ENCODE assay signal across 9 cellular contexts in the genomic region with DNA sequence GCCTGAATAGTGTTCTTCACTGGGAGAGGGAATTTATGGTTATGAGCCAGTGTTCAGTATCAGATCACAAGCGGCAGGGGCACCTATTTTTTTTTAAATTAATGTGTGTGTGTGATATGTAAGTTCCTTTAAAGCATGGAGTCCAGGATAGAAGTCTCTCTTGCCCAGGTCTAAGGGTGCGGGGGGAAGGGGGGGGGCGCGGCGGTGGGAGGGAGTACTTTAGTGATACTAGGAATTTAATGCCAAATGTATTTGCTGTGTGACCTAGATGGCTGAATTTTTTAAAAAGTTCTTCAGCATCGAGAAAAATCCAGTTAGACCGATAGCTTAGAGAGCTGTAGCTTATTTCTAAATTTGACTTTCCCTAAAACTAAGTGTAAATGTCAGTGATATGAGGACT. TPM values are rescaled to one million over a fixed set of nuclear protein-coding genes. Genes with fewer than 3 reads are reported as not detected.
DNase-seq lines count a peak whose midpoint lies in the region; ATAC-seq and TF ChIP-seq lines count a peak whose summit lies in the region.
"Had no signal": no experiment of that assay in that cellular context is flagged by ENCODE, and none has a peak within 500 bp of the region (broad histone marks: within the 10 kb centered on the region; RNA-seq: fewer than 3 reads in every experiment).

No MANE protein-coding gene starts in this region.

- no peaks in the 10 kb centered on the region for H3K9me3 ChIP-seq in CD4-positive, CD25-positive, alpha-beta regulatory T cell (ENCODE audit: control insufficient read depth in 2 of 2, low read length in 2 of 2)
- H3K9me3 ChIP-seq in HUES64 (ENCODE audit: insufficient read depth, low read depth, low read length): no peaks in the 10 kb centered on the region

- peaks cover 0 to 24% (median 14%) of the 10 kb centered on the region in 4 donors for H3K4me1 Mint-ChIP-seq in CD4-positive, CD25-positive, alpha-beta regulatory T cell
- H3K4me1 Mint-ChIP-seq in endothelial cell (ENCODE audit: unreplicated experiment) (peaks cover 42% of the 10 kb centered on the region), nephron (peaks cover 28% of the 10 kb centered on the region)

- H3K9me3 Mint-ChIP-seq in CD4-positive, CD25-positive, alpha-beta regulatory T cell: peaks cover 0 to 3% (median 0%) of the 10 kb centered on the region in 7 donors
- H3K9me3 Mint-ChIP-seq in endothelial cell (ENCODE audit: unreplicated experiment) (no peaks in the 10 kb centered on the region), nephron (no peaks in the 10 kb centered on the region)

- no peak overlapping the region for H3K27ac ChIP-seq in CD4-positive, CD25-positive, alpha-beta regulatory T cell (ENCODE audit: insufficient read depth, low read length, poor library complexity, severe bottlenecking)
- H3K27ac ChIP-seq in HUES64 (ENCODE audit: low read depth, low read length): no peak overlapping the region

- H3K27ac Mint-ChIP-seq in CD4-positive, CD25-positive, alpha-beta regulatory T cell: no peak overlapping the region
- peak overlapping the region; percentile 95 for H3K27ac Mint-ChIP-seq in endothelial cell (ENCODE audit: unreplicated experiment)
- peak overlapping the region; percentile 15 to 74 (median 42) for H3K27ac Mint-ChIP-seq in nephron

- ATAC-seq in CD4-positive, CD25-positive, alpha-beta regulatory T cell (ENCODE audit: low read depth in 2 of 2): no peak
- ATAC-seq in HG02870 (IDR thresholded peaks at IDR 0.05; ENCODE audit: unreplicated experiment): no peak

- no peak overlapping the region for H3K9ac ChIP-seq in HUES64 (ENCODE audit: low read depth, low read length)

- no peak for DNase-seq in CD4-positive, CD25-positive, alpha-beta regulatory T cell
- DNase-seq in endothelial cell (ENCODE audit: low spot score) (no peak), H4 (ENCODE audit: low spot score) (no peak), DMS79 treated with DMSO at 0.1 percent for 48 hours (lab: John Stamatoyannopoulos, UW) (no peak), C1 segment of cervical spinal cord (lab: John Stamatoyannopoulos, UW) (no peak)
- DNase-seq: activated effector memory CD4-positive, alpha-beta T cell treated with Interleukin-2 at 50 U/mL for 16 hours had no signal

- WGBS in HUES64: 83% methylated on average over 7 of the region's 7 CpGs

- peaks cover 65% of the 10 kb centered on the region for H3K27me3 Mint-ChIP-seq in CD4-positive, CD25-positive, alpha-beta regulatory T cell
- peaks cover 6% of the 10 kb centered on the region for H3K27me3 Mint-ChIP-seq in endothelial cell (ENCODE audit: unreplicated experiment)
- H3K27me3 Mint-ChIP-seq in nephron (ENCODE audit: low read depth): no peaks in the 10 kb centered on the region

- peaks cover 17% of the 10 kb centered on the region for H3K4me1 ChIP-seq in CD4-positive, CD25-positive, alpha-beta regulatory T cell (ENCODE audit: control insufficient read depth, insufficient read depth, low read length, poor library complexity, severe bottlenecking)
- H3K4me1 ChIP-seq in HUES64 (ENCODE audit: insufficient read depth, low read length): peaks cover 21% of the 10 kb centered on the region

- no peak overlapping the region for H3K4me3 ChIP-seq in CD4-positive, CD25-positive, alpha-beta regulatory T cell (ENCODE audit: low read depth, low read length)
- H3K4me3 ChIP-seq in HUES64 (ENCODE audit: low read length): peak overlapping the region; percentile 74; the same call in 1 of the 2 replicates

- H3K27me3 ChIP-seq in CD4-positive, CD25-positive, alpha-beta regulatory T cell (ENCODE audit: control insufficient read depth, insufficient read depth, low read length): peaks cover 36% of the 10 kb centered on the region
- H3K27me3 ChIP-seq in HUES64 (ENCODE audit: insufficient read depth, low read length): peaks cover 12% of the 10 kb centered on the region; the same call in 1 of the 2 replicates

- no peaks in the 10 kb centered on the region for H3K36me3 ChIP-seq in CD4-positive, CD25-positive, alpha-beta regulatory T cell (ENCODE audit: control insufficient read depth, insufficient read depth, low read length)
- no peaks in the 10 kb centered on the region for H3K36me3 ChIP-seq in HUES64 (ENCODE audit: insufficient read depth, low read length)

- H3K36me3 Mint-ChIP-seq in CD4-positive, CD25-positive, alpha-beta regulatory T cell: no peaks in the 10 kb centered on the region
- H3K36me3 Mint-ChIP-seq in endothelial cell (ENCODE audit: low read depth, unreplicated experiment) (peaks cover 5% of the 10 kb centered on the region), nephron (ENCODE audit: low read depth) (no peaks in the 10 kb centered on the region)

- TF ChIP-seq CTCF in endothelial cell (IDR thresholded peaks at IDR 0.05; ENCODE audit: unreplicated experiment): no peak
- TF ChIP-seq CTCF in nephron (IDR thresholded peaks at IDR 0.05; ENCODE audit: unreplicated experiment in 3 of 3): no peak

- H3K4me3 Mint-ChIP-seq in CD4-positive, CD25-positive, alpha-beta regulatory T cell: peak overlapping the region; percentile 22 to 99 (median 94)
- H3K4me3 Mint-ChIP-seq in endothelial cell (ENCODE audit: unreplicated experiment) (peak overlapping the region; percentile 95), nephron (peak overlapping the region; percentile 95 to 99 (median 95))

RNA-seq across cellular contexts. Expression of gene FCHO2, which starts 1.5 kb away (rescaled TPM):
- total RNA-seq in CD4-positive, CD25-positive, alpha-beta regulatory T cell: 2.2 TPM
- under 1 TPM; 0.52 to 0.93 (median 0.80) TPM for polyA plus RNA-seq in CD4-positive, CD25-positive, alpha-beta regulatory T cell
- polyA plus RNA-seq in HUES64 (2013, experiment 1 of 2): 5.5 TPM
- 6.8 TPM for polyA plus RNA-seq in HUES64 (2013, experiment 2 of 2)
- total RNA-seq in endothelial cell (ENCODE audit: unreplicated experiment): 41.9 TPM
- 2.4 and 4.1 TPM in 2 replicates for total RNA-seq in H4 (2014; rRNA removed; shearing (Covaris generic))

Comparison
In these comparisons a context has a peak if more than half of its experiments do, and no peak if none do; other contexts are left out.
1. H3K27ac Mint-ChIP-seq: peak in endothelial cell (single experiment) and nephron (3 of 3); none in CD4-positive, CD25-positive, alpha-beta regulatory T cell (0 of 3).
2. Peak in every context shown above with its lines, with median percentiles within 50 percentile points of each other: H3K4me3 Mint-ChIP-seq.